In the genomic region with DNA sequence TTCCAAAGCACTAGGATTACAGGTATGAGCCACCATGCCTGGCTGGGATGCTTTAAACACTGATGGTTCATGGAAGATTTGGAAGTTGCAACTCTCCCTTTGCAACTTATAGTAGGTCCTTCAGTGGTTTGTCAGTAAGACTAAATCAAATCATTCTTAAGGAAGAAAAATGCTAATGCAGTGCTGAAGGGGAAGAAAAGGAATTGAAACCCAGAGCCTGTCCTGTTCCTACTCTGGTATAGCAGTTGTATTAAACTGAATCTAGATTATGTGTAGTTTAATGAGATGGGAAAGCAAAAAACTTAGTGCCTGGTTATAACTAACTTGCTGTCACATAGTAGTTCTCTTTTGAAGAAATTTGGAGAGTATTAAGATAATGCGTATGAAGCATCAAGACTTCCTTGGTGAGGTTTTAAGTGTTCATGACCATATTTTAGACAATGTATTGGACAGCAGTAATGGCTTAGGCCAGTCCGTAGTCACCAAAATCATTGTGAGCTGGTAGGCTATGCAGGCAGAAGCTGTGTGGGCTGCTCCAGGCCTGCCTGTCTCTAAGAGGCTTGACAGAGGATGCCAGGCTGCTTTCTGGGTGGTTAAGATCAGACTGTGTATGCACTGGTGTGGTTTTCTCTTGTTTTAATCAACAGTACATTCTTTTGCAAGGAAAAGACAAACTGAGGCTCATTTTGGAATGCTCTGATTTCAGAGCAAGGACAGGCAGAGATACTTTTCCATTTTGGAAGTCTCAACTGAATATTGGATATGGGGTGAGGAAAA, we compare ENCODE assay signal across 15 cellular contexts. TPM values are rescaled to one million over a fixed set of nuclear protein-coding genes. Genes with fewer than 3 reads are reported as not detected.
DNase-seq lines count a peak whose midpoint lies in the region; ATAC-seq and TF ChIP-seq lines count a peak whose summit lies in the region.
"Had no signal": no experiment of that assay in that cellular context is flagged by ENCODE, and none has a peak within 500 bp of the region (broad histone marks: within the 10 kb centered on the region; RNA-seq: fewer than 3 reads in every experiment).

No MANE protein-coding gene starts in this region.

- no peaks in the 10 kb centered on the region for H3K27me3 Mint-ChIP-seq in activated CD4-positive, alpha-beta memory T cell treated with anti-CD3 and anti-CD28 coated beads for 36 hours
- no peaks in the 10 kb centered on the region for H3K27me3 Mint-ChIP-seq in activated CD4-positive, alpha-beta memory T cell treated with anti-CD3 and anti-CD28 coated beads, Interleukin-2, amount 10 ng/mL, durations not matched to agents 7 days and 5 days
- no peaks in the 10 kb centered on the region for H3K27me3 Mint-ChIP-seq in WTC11 (ENCODE audit: low read depth)
- no peaks in the 10 kb centered on the region for H3K27me3 Mint-ChIP-seq in stimulated activated naive CD8-positive, alpha-beta T cell treated with anti-CD3 and anti-CD28 coated beads, Interleukin-15, amount 100 ng/mL, for 72 hours
- H3K27me3 Mint-ChIP-seq: activated T-cell treated with anti-CD3 and anti-CD28 coated beads, Interleukin-2, amount 50 U/mL, for 24 hours had no signal

- H3K36me3 Mint-ChIP-seq in activated CD4-positive, alpha-beta memory T cell treated with anti-CD3 and anti-CD28 coated beads for 36 hours = peaks cover 22% of the 10 kb centered on the region
- peaks cover 25% of the 10 kb centered on the region for H3K36me3 Mint-ChIP-seq in activated CD4-positive, alpha-beta memory T cell treated with anti-CD3 and anti-CD28 coated beads, Interleukin-2, amount 10 ng/mL, durations not matched to agents 7 days and 5 days (ENCODE audit: low read depth)
- H3K36me3 Mint-ChIP-seq in WTC11 = peaks cover 15% of the 10 kb centered on the region

- CTCF ChIA-PET in activated CD4-positive, alpha-beta memory T cell treated with anti-CD3 and anti-CD28 coated beads for 36 hours (lab: Charles Lee) = interaction anchor here (1.0 to 1.1 kb wide), 4 partner anchors 24 to 91 kb away, joined by 3 to 5 read pairs (median 3); partner anchors contain the start of gene MCM3
- CTCF ChIA-PET in activated CD4-positive, alpha-beta memory T cell treated with anti-CD3 and anti-CD28 coated beads, Interleukin-2, amount 10 ng/mL, durations not matched to agents 7 days and 5 days (lab: Charles Lee) = no interaction called here
- CTCF ChIA-PET in WTC11 (lab: Charles Lee) = no interaction called here

- no peak overlapping the region for H3K4me3 Mint-ChIP-seq in activated CD4-positive, alpha-beta memory T cell treated with anti-CD3 and anti-CD28 coated beads for 36 hours
- no peak overlapping the region for H3K4me3 Mint-ChIP-seq in activated CD4-positive, alpha-beta memory T cell treated with anti-CD3 and anti-CD28 coated beads, Interleukin-2, amount 10 ng/mL, durations not matched to agents 7 days and 5 days
- H3K4me3 Mint-ChIP-seq in WTC11 = no peak overlapping the region
- peak overlapping the region; percentile 21 to 30 for H3K4me3 Mint-ChIP-seq in stimulated activated naive CD8-positive, alpha-beta T cell treated with anti-CD3 and anti-CD28 coated beads, Interleukin-15, amount 100 ng/mL, for 72 hours
- H3K4me3 Mint-ChIP-seq: activated T-cell treated with anti-CD3 and anti-CD28 coated beads, Interleukin-2, amount 50 U/mL, for 24 hours had no signal

- POLR2A ChIA-PET in activated CD4-positive, alpha-beta memory T cell treated with anti-CD3 and anti-CD28 coated beads for 36 hours (lab: Charles Lee) = no interaction called here
- POLR2A ChIA-PET in activated CD4-positive, alpha-beta memory T cell treated with anti-CD3 and anti-CD28 coated beads, Interleukin-2, amount 10 ng/mL, durations not matched to agents 7 days and 5 days (lab: Charles Lee) = no interaction called here
- POLR2A ChIA-PET in WTC11 (lab: Charles Lee) = no interaction called here

- H3K9me3 Mint-ChIP-seq in activated CD4-positive, alpha-beta memory T cell treated with anti-CD3 and anti-CD28 coated beads for 36 hours = peaks cover 13% of the 10 kb centered on the region
- peaks cover 5% of the 10 kb centered on the region for H3K9me3 Mint-ChIP-seq in activated CD4-positive, alpha-beta memory T cell treated with anti-CD3 and anti-CD28 coated beads, Interleukin-2, amount 10 ng/mL, durations not matched to agents 7 days and 5 days
- H3K9me3 Mint-ChIP-seq in WTC11 = peaks cover 12% of the 10 kb centered on the region
- peaks cover 14 to 16% of the 10 kb centered on the region in 2 donors for H3K9me3 Mint-ChIP-seq in stimulated activated naive CD8-positive, alpha-beta T cell treated with anti-CD3 and anti-CD28 coated beads, Interleukin-15, amount 100 ng/mL, for 72 hours

- intact Hi-C loops in activated CD4-positive, alpha-beta memory T cell treated with anti-CD3 and anti-CD28 coated beads for 36 hours (cut with micrococcal nuclease) = loop anchor here (1.0 to 2.0 kb wide), 2 partner anchors 9 to 23 kb away; no protein-coding TSS in a partner anchor

- TF ChIP-seq CTCF in WTC11 (IDR thresholded peaks at IDR 0.05) = no peak

- H3K4me1 Mint-ChIP-seq in activated CD4-positive, alpha-beta memory T cell treated with anti-CD3 and anti-CD28 coated beads for 36 hours (ENCODE audit: low read depth) = peaks cover 54% of the 10 kb centered on the region
- peaks cover 36% of the 10 kb centered on the region for H3K4me1 Mint-ChIP-seq in activated CD4-positive, alpha-beta memory T cell treated with anti-CD3 and anti-CD28 coated beads, Interleukin-2, amount 10 ng/mL, durations not matched to agents 7 days and 5 days
- H3K4me1 Mint-ChIP-seq in WTC11 = peaks cover 5% of the 10 kb centered on the region; the same call in 1 of the 2 replicates
- H3K4me1 Mint-ChIP-seq in stimulated activated naive CD8-positive, alpha-beta T cell treated with anti-CD3 and anti-CD28 coated beads, Interleukin-15, amount 100 ng/mL, for 72 hours = peaks cover 69% of the 10 kb centered on the region

- no peak for ATAC-seq in WTC11
- peak; percentile 85 for ATAC-seq in stimulated activated naive CD8-positive, alpha-beta T cell treated with anti-CD3 and anti-CD28 coated beads, Interleukin-15, amount 100 ng/mL, for 72 hours
- no peak for ATAC-seq in GM21825 (IDR thresholded peaks at IDR 0.05; ENCODE audit: unreplicated experiment)
- ATAC-seq: upper lobe of right lung had no signal

- DNase-seq in activated CD4-positive, alpha-beta memory T cell treated with anti-CD3 and anti-CD28 coated beads for 36 hours = peak; percentile 27
- DNase-seq in activated CD4-positive, alpha-beta memory T cell treated with anti-CD3 and anti-CD28 coated beads, Interleukin-2, amount 10 ng/mL, durations not matched to agents 7 days and 5 days = no peak
- no peak for DNase-seq in WTC11 (ENCODE audit: low spot score)
- peak; percentile 39 for DNase-seq in fibroblast of peridontal ligament (ENCODE audit: extremely low read depth)
- no peak for DNase-seq in stimulated activated naive CD8-positive, alpha-beta T cell treated with anti-CD3 and anti-CD28 coated beads, Interleukin-15, amount 100 ng/mL, for 72 hours
- DNase-seq in SKM-1 treated with dmso at 0.1 percent for 144 hours (lab: John Stamatoyannopoulos, UW; ENCODE audit: unreplicated experiment) = no peak
- no peak for DNase-seq in NCI-H2081 (lab: John Stamatoyannopoulos, UW)
- DNase-seq: activated T-cell treated with anti-CD3 and anti-CD28 coated beads, Interleukin-2, amount 50 U/mL, for 24 hours; DMS79 treated with DMSO at 0.1 percent for 48 hours; effector CD8-positive, alpha-beta T cell; NCI-H1417; NCI-H526; pancreas; upper lobe of right lung had no signal

- no peak overlapping the region for H3K27ac Mint-ChIP-seq in activated CD4-positive, alpha-beta memory T cell treated with anti-CD3 and anti-CD28 coated beads for 36 hours
- H3K27ac Mint-ChIP-seq in activated CD4-positive, alpha-beta memory T cell treated with anti-CD3 and anti-CD28 coated beads, Interleukin-2, amount 10 ng/mL, durations not matched to agents 7 days and 5 days = no peak overlapping the region
- 0 out of 2 replicates have a peak overlapping the region, but pooled peaks have one; percentile 3 for H3K27ac Mint-ChIP-seq in WTC11
- H3K27ac Mint-ChIP-seq in stimulated activated naive CD8-positive, alpha-beta T cell treated with anti-CD3 and anti-CD28 coated beads, Interleukin-15, amount 100 ng/mL, for 72 hours = no peak overlapping the region

TF ChIP-seq in WTC11, 78 proteins besides CTCF, POLR2A, EP300 and RAD21 (continues in another document):
- TF ChIP-seq, protein P1, sequence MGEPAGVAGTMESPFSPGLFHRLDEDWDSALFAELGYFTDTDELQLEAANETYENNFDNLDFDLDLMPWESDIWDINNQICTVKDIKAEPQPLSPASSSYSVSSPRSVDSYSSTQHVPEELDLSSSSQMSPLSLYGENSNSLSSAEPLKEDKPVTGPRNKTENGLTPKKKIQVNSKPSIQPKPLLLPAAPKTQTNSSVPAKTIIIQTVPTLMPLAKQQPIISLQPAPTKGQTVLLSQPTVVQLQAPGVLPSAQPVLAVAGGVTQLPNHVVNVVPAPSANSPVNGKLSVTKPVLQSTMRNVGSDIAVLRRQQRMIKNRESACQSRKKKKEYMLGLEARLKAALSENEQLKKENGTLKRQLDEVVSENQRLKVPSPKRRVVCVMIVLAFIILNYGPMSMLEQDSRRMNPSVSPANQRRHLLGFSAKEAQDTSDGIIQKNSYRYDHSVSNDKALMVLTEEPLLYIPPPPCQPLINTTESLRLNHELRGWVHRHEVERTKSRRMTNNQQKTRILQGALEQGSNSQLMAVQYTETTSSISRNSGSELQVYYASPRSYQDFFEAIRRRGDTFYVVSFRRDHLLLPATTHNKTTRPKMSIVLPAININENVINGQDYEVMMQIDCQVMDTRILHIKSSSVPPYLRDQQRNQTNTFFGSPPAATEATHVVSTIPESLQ (CRISPR knock-in tag; IDR thresholded peaks at IDR 0.05) = no peak
- TF ChIP-seq, protein P2, sequence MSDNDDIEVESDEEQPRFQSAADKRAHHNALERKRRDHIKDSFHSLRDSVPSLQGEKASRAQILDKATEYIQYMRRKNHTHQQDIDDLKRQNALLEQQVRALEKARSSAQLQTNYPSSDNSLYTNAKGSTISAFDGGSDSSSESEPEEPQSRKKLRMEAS (CRISPR knock-in tag; IDR thresholded peaks at IDR 0.05) = no peak
- TF ChIP-seq JUN (CRISPR knock-in tag; IDR thresholded peaks at IDR 0.05) = no peak
- no peak for TF ChIP-seq IRF2 (CRISPR knock-in tag; IDR thresholded peaks at IDR 0.05; ENCODE audit: borderline replicate concordance, low read depth)
- TF ChIP-seq FOXK1 (CRISPR knock-in tag; IDR thresholded peaks at IDR 0.05) = no peak
- TF ChIP-seq ZNF219 (CRISPR knock-in tag; IDR thresholded peaks at IDR 0.05; ENCODE audit: borderline replicate concordance) = no peak
- no peak for TF ChIP-seq ZNF121 (CRISPR knock-in tag; IDR thresholded peaks at IDR 0.05)

RNA-seq across cellular contexts. Expression of gene PAQR8, which starts 14.0 kb away (rescaled TPM):
- 10 to 100 TPM; 11.2 to 12.2 TPM for total RNA-seq in activated CD4-positive, alpha-beta memory T cell treated with anti-CD3 and anti-CD28 coated beads for 36 hours
- 10 to 100 TPM; 12.8 to 14.1 TPM for total RNA-seq in activated CD4-positive, alpha-beta memory T cell treated with anti-CD3 and anti-CD28 coated beads, Interleukin-2, amount 10 ng/mL, durations not matched to agents 7 days and 5 days
- total RNA-seq in WTC11 (2021) = 11.1 to 12.5 TPM (median 11.7 TPM) in 3 replicates

RNA-seq across cellular contexts. Expression of gene EFHC1, which starts 44.2 kb away (rescaled TPM):
- total RNA-seq in activated CD4-positive, alpha-beta memory T cell treated with anti-CD3 and anti-CD28 coated beads for 36 hours = 1 to 10 TPM; 1.9 to 3.1 TPM
- total RNA-seq in activated CD4-positive, alpha-beta memory T cell treated with anti-CD3 and anti-CD28 coated beads, Interleukin-2, amount 10 ng/mL, durations not matched to agents 7 days and 5 days = 1 to 10 TPM; 1.6 to 3.4 TPM
- 13.4 to 19.2 TPM (median 15.5 TPM) in 3 replicates for total RNA-seq in WTC11 (2021)

Comparison
In these comparisons a context has a peak if more than half of its experiments do, and no peak if none do; other contexts are left out.
1. DNase-seq: peak in activated CD4-positive, alpha-beta memory T cell treated with anti-CD3 and anti-CD28 coated beads for 36 hours (single experiment) and fibroblast of peridontal ligament (single experiment); none in activated CD4-positive, alpha-beta memory T cell treated with anti-CD3 and anti-CD28 coated beads, Interleukin-2, amount 10 ng/mL, durations not matched to agents 7 days and 5 days (single experiment), WTC11 (single experiment), stimulated activated naive CD8-positive, alpha-beta T cell treated with anti-CD3 and anti-CD28 coated beads, Interleukin-15, amount 100 ng/mL, for 72 hours (0 of 2), SKM-1 treated with dmso at 0.1 percent for 144 hours (single experiment) and NCI-H2081 (0 of 2).
2. H3K4me3 Mint-ChIP-seq: peak in stimulated activated naive CD8-positive, alpha-beta T cell treated with anti-CD3 and anti-CD28 coated beads, Interleukin-15, amount 100 ng/mL, for 72 hours (2 of 2); none in activated CD4-positive, alpha-beta memory T cell treated with anti-CD3 and anti-CD28 coated beads for 36 hours (single experiment), activated CD4-positive, alpha-beta memory T cell treated with anti-CD3 and anti-CD28 coated beads, Interleukin-2, amount 10 ng/mL, durations not matched to agents 7 days and 5 days (single experiment) and WTC11 (single experiment).